Comparison of ENCODE assay signal across 8 cellular contexts in genomic region chr12:13347241-13348043, GRCh38.
DNase-seq lines count a peak whose midpoint lies in the region; ATAC-seq and TF ChIP-seq lines count a peak whose summit lies in the region.

No MANE protein-coding gene starts in this region.

- H3K4me2 ChIP-seq in SK-N-SH: peak overlapping the region; percentile 66; the same call in 1 of the 2 replicates

- H4K20me1 ChIP-seq in SK-N-SH (ENCODE audit: insufficient read depth): no peaks in the 10 kb centered on the region

- no peaks in the 10 kb centered on the region for H3K9me2 ChIP-seq in SK-N-SH

- H3K79me2 ChIP-seq in SK-N-SH (ENCODE audit: insufficient read depth): no peaks in the 10 kb centered on the region

- no peak; the same call in 1 of the 2 replicates for TF ChIP-seq CTCF in SK-N-SH (IDR thresholded peaks at IDR 0.05)

- H3K27ac ChIP-seq in SK-N-SH (ENCODE audit: low read depth in 2 of 2, low read length in 1 of 2): peak overlapping the region in 1 of 2 experiments; percentile 20; a peak in 1 of 4 replicates

- H3K9me3 ChIP-seq in SK-N-SH: no peaks in the 10 kb centered on the region

- H3K9ac ChIP-seq in SK-N-SH: no peak overlapping the region

- peak overlapping the region; percentile 45 for H2AFZ ChIP-seq in SK-N-SH (ENCODE audit: low read depth)

- TF ChIP-seq RAD21 in SK-N-SH (IDR thresholded peaks at IDR 0.05; ENCODE audit: low read length): no peak

- DNase-seq in GM04503 (ENCODE audit: low read depth) (peak; percentile 68), SK-N-SH (no peak), fibroblast of gingiva (ENCODE audit: low read depth) (peak; percentile 85), NCI-H82 treated with DMSO at 0.1 percent for 48 hours (lab: John Stamatoyannopoulos, UW; ENCODE audit: unreplicated experiment) (no peak), NCI-H345 (lab: John Stamatoyannopoulos, UW) (no peak)
- DNase-seq in stimulated activated CD4-positive, alpha-beta T cell treated with anti-CD3 and anti-CD28 coated beads, Interleukin-2, amount 100 ng/mL, for 4 hours (ENCODE audit: low read depth): peak; percentile 24

- H3K4me3 ChIP-seq in SK-N-SH (ENCODE audit: low read depth in 2 of 2, low read length in 1 of 2): no peak overlapping the region

- no peak for ATAC-seq in HG03378 (IDR thresholded peaks at IDR 0.05; ENCODE audit: unreplicated experiment)
- ATAC-seq in HG03159 (IDR thresholded peaks at IDR 0.05; ENCODE audit: unreplicated experiment): no peak

- H3K27me3 ChIP-seq in SK-N-SH (ENCODE audit: insufficient read depth): no peaks in the 10 kb centered on the region

- WGBS in SK-N-SH (ENCODE audit: low lambda C conversion rate): 6% methylated on average over 4 of the region's 4 CpGs

- no peaks in the 10 kb centered on the region for H3F3A ChIP-seq in SK-N-SH (replicated peaks; ENCODE audit: insufficient read depth)

- no peak for TF ChIP-seq EP300 in SK-N-SH (IDR thresholded peaks at IDR 0.05; ENCODE audit: borderline replicate concordance in 1 of 2, low read depth in 1 of 2, low read length in 1 of 2)

- POLR2A ChIA-PET in SK-N-SH (lab: Yijun Ruan, JAX): no interaction called here

- CTCF ChIA-PET in SK-N-SH (lab: Yijun Ruan, JAX): interaction anchor here (4.1 kb wide), 1 partner anchor 15 kb away, joined by 23 read pairs; no protein-coding TSS in a partner anchor

- no peaks in the 10 kb centered on the region for H3K36me3 ChIP-seq in SK-N-SH (replicated peaks in 1 of 2; ENCODE audit: control insufficient read depth in 1 of 2, insufficient read depth in 2 of 2, low read length in 1 of 2)

- H3K4me1 ChIP-seq in SK-N-SH (ENCODE audit: control insufficient read depth in 1 of 2, insufficient read depth in 2 of 2, low read depth in 1 of 2, low read length in 1 of 2): no peaks in the 10 kb centered on the region

TF ChIP-seq in SK-N-SH, 30 proteins besides CTCF, POLR2A, EP300 and RAD21:
- TF ChIP-seq YY1 (IDR thresholded peaks at IDR 0.05; ENCODE audit: low read depth): no peak
- TF ChIP-seq ELF1 (IDR thresholded peaks at IDR 0.05): no peak
- TF ChIP-seq SMC3 (IDR thresholded peaks at IDR 0.05; ENCODE audit: low read depth, low read length): no peak
- no peak for TF ChIP-seq EZH2phosphoT487 (IDR thresholded peaks at IDR 0.05; ENCODE audit: borderline replicate concordance, low read depth)
- TF ChIP-seq POLR2AphosphoS5 (IDR thresholded peaks at IDR 0.05; ENCODE audit: low read depth, low read length): no peak
- TF ChIP-seq ZBTB33 (IDR thresholded peaks at IDR 0.05; ENCODE audit: borderline replicate concordance, low read depth): no peak
- peak; percentile 40 for TF ChIP-seq TCF12 (IDR thresholded peaks at IDR 0.05)
- peak; percentile 26; the same call in 1 of the 2 replicates for TF ChIP-seq FOSL2 (IDR thresholded peaks at IDR 0.05; ENCODE audit: borderline replicate concordance, low read depth)
- TF ChIP-seq USF1 (IDR thresholded peaks at IDR 0.05; ENCODE audit: borderline replicate concordance, low read depth): no peak
- no peak for TF ChIP-seq SIN3A (IDR thresholded peaks at IDR 0.05; ENCODE audit: borderline replicate concordance, low read depth, low read length)
- TF ChIP-seq RFX5 (IDR thresholded peaks at IDR 0.05; ENCODE audit: low read length): no peak
- TF ChIP-seq MEF2A (IDR thresholded peaks at IDR 0.05; ENCODE audit: borderline replicate concordance, low read depth): no peak
TF ChIP-seq in SK-N-SH: peak in this region for 2.

Comparison
In these comparisons a context has a peak if more than half of its experiments do, and no peak if none do; other contexts are left out.
1. DNase-seq: peak in GM04503 (single experiment), fibroblast of gingiva (single experiment) and stimulated activated CD4-positive, alpha-beta T cell treated with anti-CD3 and anti-CD28 coated beads, Interleukin-2, amount 100 ng/mL, for 4 hours (single experiment); none in SK-N-SH (single experiment), NCI-H82 treated with DMSO at 0.1 percent for 48 hours (single experiment) and NCI-H345 (single experiment).